In the genomic region with DNA sequence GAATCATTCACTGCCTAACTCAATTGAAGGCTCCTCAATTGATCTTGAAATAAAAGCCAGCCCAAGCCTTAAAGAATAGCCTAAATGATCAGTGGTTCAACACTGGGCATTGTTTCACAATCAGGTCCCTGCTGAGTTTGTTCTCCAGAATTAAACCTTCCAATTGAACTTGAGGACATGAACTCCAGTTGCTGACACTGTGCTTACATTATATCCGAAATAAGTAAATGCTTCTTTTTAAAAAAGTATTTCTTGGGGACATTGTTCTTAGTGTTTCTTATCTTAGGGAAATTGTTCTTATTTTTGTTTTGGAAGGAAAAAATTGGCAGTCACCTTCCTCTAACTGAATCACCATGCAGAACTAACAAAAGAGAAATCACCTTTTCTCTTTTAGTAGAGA, we compare ENCODE assay signal across 21 cellular contexts.
DNase-seq lines count a peak whose midpoint lies in the region; ATAC-seq, FAIRE-seq and TF ChIP-seq lines count a peak whose summit lies in the region.
"Had no signal": no experiment of that assay in that cellular context is flagged by ENCODE, and none has a peak within 500 bp of the region (broad histone marks: within the 10 kb centered on the region; RNA-seq: fewer than 3 reads in every experiment).

No MANE protein-coding gene starts in this region.

- no peak overlapping the region for H3K27ac ChIP-seq in H1 (ENCODE audit: low read depth, low read length)
- H3K27ac ChIP-seq in thyroid gland = peak overlapping the region in 2 of 3 donors; percentile 22 to 50
- no peak overlapping the region for H3K27ac ChIP-seq in small intestine (ENCODE audit: low read depth in 1 of 2, low read length in 1 of 2)
- no peak overlapping the region for H3K27ac ChIP-seq in hepatocyte

- H3K56ac ChIP-seq in H1 (replicated peaks; ENCODE audit: insufficient read length, low read depth, low read length) = no peak overlapping the region

- H3K4me3 ChIP-seq in choroid plexus epithelial cell (ENCODE audit: low read depth, low read length) (no peak overlapping the region), H1 (ENCODE audit: extremely low read depth in 1 of 4, insufficient read depth in 2 of 4, low read depth in 3 of 4, low read length in 4 of 4) (no peak overlapping the region), thyroid gland (replicated peaks in 1 of 3) (no peak overlapping the region), small intestine (ENCODE audit: low read depth in 1 of 2, low read length in 2 of 2) (no peak overlapping the region), hepatocyte (no peak overlapping the region)
- H3K4me3 ChIP-seq: GM12878, HAP-1 had no signal

- H2BK20ac ChIP-seq in H1 (ENCODE audit: low read length) = no peak overlapping the region

- CTCF ChIA-PET in H1 (lab: Charles Lee; ENCODE audit: partially characterized antibody) = no interaction called here

- no peak overlapping the region for H2AK5ac ChIP-seq in H1 (ENCODE audit: low read depth, low read length)

- H2BK5ac ChIP-seq in H1 (ENCODE audit: low read depth, low read length) = no peak overlapping the region

- no peak overlapping the region for H2BK120ac ChIP-seq in H1 (replicated peaks; ENCODE audit: low read depth, low read length)

- intact Hi-C loops in thyroid gland (cut with DNase I) = no loop called here

- H3K9me2 ChIP-seq in hepatocyte (replicated peaks; ENCODE audit: insufficient read depth) = no peaks in the 10 kb centered on the region

- POLR2A ChIA-PET in H1 (lab: Charles Lee; ENCODE audit: partially characterized antibody) = no interaction called here

- no peak overlapping the region for H4K8ac ChIP-seq in H1 (ENCODE audit: extremely low read depth, insufficient read depth, low read length)

- no peak overlapping the region for H3K4ac ChIP-seq in H1 (replicated peaks; ENCODE audit: insufficient read length, low read depth, low read length)

- WGBS in H1 (ENCODE audit: extremely low coverage in 1 of 2, insufficient coverage in 1 of 2, insufficient read length in 1 of 2, insufficient replicate concordance in 2 of 2, low coverage in 1 of 2, low lambda C conversion rate in 2 of 2, missing lambda C conversion rate in 1 of 2), 2 experiments = 79% methylated on average over 1 of the region's 1 CpG; no CpG with 5 or more reads in 1 of the 2 experiments
- 41 to 55% methylated on average over 1 of the region's 1 CpG for WGBS in thyroid gland, 2 donors
- WGBS in small intestine, 3 donors = 58 to 72% (median 64%) methylated on average over 1 of the region's 1 CpG
- 94% methylated on average over 1 of the region's 1 CpG for WGBS in hepatocyte (ENCODE audit: low lambda C conversion rate, missing lambda C conversion rate)

- TF ChIP-seq POLR2A in H1 (IDR thresholded peaks at IDR 0.05; ENCODE audit: control extremely low read depth in 1 of 2, low read depth in 2 of 2, low read length in 2 of 2) (no peak), thyroid gland (IDR thresholded peaks at IDR 0.05) (no peak)

- H3K23me2 ChIP-seq in H1 (ENCODE audit: low read depth, low read length) = peaks cover 2% of the 10 kb centered on the region; the same call in 1 of the 2 replicates

- H3K79me2 ChIP-seq in H1 (ENCODE audit: control insufficient read depth in 1 of 2, insufficient read depth in 2 of 2, low read length in 2 of 2) (no peaks in the 10 kb centered on the region), hepatocyte (no peaks in the 10 kb centered on the region)

- no peak overlapping the region for H3K4me2 ChIP-seq in H1 (ENCODE audit: insufficient read depth in 1 of 2, low read depth in 2 of 2, low read length in 2 of 2)
- no peak overlapping the region for H3K4me2 ChIP-seq in hepatocyte

- H3K23ac ChIP-seq in H1 (ENCODE audit: insufficient read length) = no peak overlapping the region

- no peak overlapping the region for H3K18ac ChIP-seq in H1 (ENCODE audit: extremely low read depth, low read length)

- no peak for TF ChIP-seq RAD21 in H1 (IDR thresholded peaks at IDR 0.05 in 1 of 2, conservative IDR thresholded peaks at IDR 0.05 in 1 of 2; ENCODE audit: low read depth in 2 of 2, low read length in 2 of 2)

- peak; percentile 56 for ATAC-seq in left lobe of liver
- ATAC-seq: GM12878 had no signal

- no peak overlapping the region for H2BK12ac ChIP-seq in H1 (ENCODE audit: low read depth, low read length)

- H4K5ac ChIP-seq in H1 (ENCODE audit: insufficient read length, low read depth, low read length) = no peak overlapping the region

- no peaks in the 10 kb centered on the region for H4K20me1 ChIP-seq in H1 (replicated peaks in 1 of 2; ENCODE audit: control insufficient read depth in 1 of 2, insufficient read depth in 2 of 2, low read length in 2 of 2)
- H4K20me1 ChIP-seq in hepatocyte (ENCODE audit: insufficient read depth, poor library complexity, severe bottlenecking) = no peaks in the 10 kb centered on the region

- FAIRE-seq in H1 (lab: Jason Lieb, UNC) = no peak
- no peak for FAIRE-seq in small intestine (lab: Jason Lieb, UNC)
- FAIRE-seq: A204.1, GM12878, GM19239 had no signal

- no peak overlapping the region for H2AFZ ChIP-seq in H1 (ENCODE audit: low read length)
- no peak overlapping the region for H2AFZ ChIP-seq in hepatocyte

- H3K4me1 ChIP-seq in H1 (replicated peaks in 1 of 4; ENCODE audit: control insufficient read depth in 3 of 4, insufficient read depth in 4 of 4, low read length in 3 of 4) (no peaks in the 10 kb centered on the region), thyroid gland (peaks cover 6 to 7% of the 10 kb centered on the region in 2 donors), small intestine (ENCODE audit: control insufficient read depth in 2 of 2, insufficient read depth in 1 of 2, low read depth in 1 of 2, low read length in 1 of 2) (no peaks in the 10 kb centered on the region), hepatocyte (ENCODE audit: insufficient read depth) (no peaks in the 10 kb centered on the region)
- H3K4me1 ChIP-seq: BE2C, HAP-1 had no signal

- H3K79me1 ChIP-seq in H1 (ENCODE audit: low read depth, low read length) = no peaks in the 10 kb centered on the region

- no peak overlapping the region for H3K9ac ChIP-seq in H1 (replicated peaks in 1 of 4; ENCODE audit: extremely low read depth in 1 of 4, low read depth in 3 of 4, low read length in 3 of 4)

- H3K36me3 ChIP-seq in H1 (ENCODE audit: control insufficient read depth in 2 of 4, insufficient read depth in 4 of 4, low read length in 3 of 4) (no peaks in the 10 kb centered on the region), thyroid gland (no peaks in the 10 kb centered on the region), small intestine (ENCODE audit: control insufficient read depth in 2 of 2, insufficient read depth in 2 of 2, low read length in 2 of 2) (no peaks in the 10 kb centered on the region), hepatocyte (replicated peaks; ENCODE audit: insufficient read depth, low read depth) (no peaks in the 10 kb centered on the region)
- H3K36me3 ChIP-seq: BE2C, HAP-1 had no signal

- TF ChIP-seq CTCF in choroid plexus epithelial cell (conservative IDR thresholded peaks at IDR 0.05; ENCODE audit: low read depth, low read length) (no peak), H1 (IDR thresholded peaks at IDR 0.05; ENCODE audit: control extremely low read depth in 1 of 3, insufficient read depth in 1 of 3, low read depth in 1 of 3, low read length in 3 of 3) (no peak), thyroid gland (IDR thresholded peaks at IDR 0.05) (no peak), hepatocyte (IDR thresholded peaks at IDR 0.05; ENCODE audit: poor library complexity) (no peak)

- H3K9me3 ChIP-seq in H1 (ENCODE audit: insufficient read depth in 2 of 2, low read depth in 1 of 2, low read length in 1 of 2) (no peaks in the 10 kb centered on the region), thyroid gland (no peaks in the 10 kb centered on the region), small intestine (ENCODE audit: control insufficient read depth, low read depth) (no peaks in the 10 kb centered on the region), hepatocyte (ENCODE audit: low read depth) (no peaks in the 10 kb centered on the region)
- H3K9me3 ChIP-seq: BE2C, HAP-1 had no signal

- TF ChIP-seq EP300 in H1 (IDR thresholded peaks at IDR 0.05; ENCODE audit: borderline replicate concordance in 1 of 2, low read depth in 2 of 2, low read length in 2 of 2) = no peak

- H3K27me3 ChIP-seq in H1 (replicated peaks in 1 of 4; ENCODE audit: control insufficient read depth in 3 of 4, extremely low read depth in 1 of 4, insufficient read depth in 3 of 4, low read length in 3 of 4) = no peaks in the 10 kb centered on the region
- no peaks in the 10 kb centered on the region for H3K27me3 ChIP-seq in thyroid gland
- no peaks in the 10 kb centered on the region for H3K27me3 ChIP-seq in small intestine (ENCODE audit: control insufficient read depth in 2 of 2, insufficient read depth in 2 of 2, low read length in 2 of 2)
- no peaks in the 10 kb centered on the region for H3K27me3 ChIP-seq in hepatocyte
- H3K27me3 ChIP-seq: BE2C had no signal

- H3K14ac ChIP-seq in H1 (ENCODE audit: insufficient read length) = no peak overlapping the region

- no peak overlapping the region for H2BK15ac ChIP-seq in H1 (ENCODE audit: low read length)

- no peak overlapping the region for H4K91ac ChIP-seq in H1 (replicated peaks; ENCODE audit: insufficient read length, low read length)

- DNase-seq in choroid plexus epithelial cell (ENCODE audit: low read depth) (peak; percentile 32), H1 (ENCODE audit: low read depth in 1 of 2, low spot score in 2 of 2) (no peak), left lobe of liver (ENCODE audit: low spot score) (no peak), thyroid gland (no peak), small intestine (no peak), hepatocyte (ENCODE audit: low spot score) (no peak), SKM-1 (lab: John Stamatoyannopoulos, UW; ENCODE audit: unreplicated experiment) (no peak)
- DNase-seq: ACHN; BE2C; C1 segment of cervical spinal cord; CD4-positive, CD25-positive, alpha-beta regulatory T cell; CD8-positive, alpha-beta memory T cell; COR-L47; DMS 273 treated with DMSO at 0.1 percent for 48 hours; DMS53; DND-41; EL had no signal

TF ChIP-seq in H1, 55 proteins besides CTCF, POLR2A, EP300 and RAD21:
- TF ChIP-seq SAP30 (IDR thresholded peaks at IDR 0.05; ENCODE audit: insufficient read depth, insufficient replicate concordance, low read length) (no peak), CEBPB (IDR thresholded peaks at IDR 0.05; ENCODE audit: low read depth, low read length) (peak; percentile 3; the same call in 1 of the 2 replicates)

Comparison
In these comparisons a context has a peak if more than half of its experiments do, and no peak if none do; other contexts are left out.
1. H3K27ac ChIP-seq: peak in thyroid gland (2 of 3); none in H1 (single experiment), small intestine (0 of 2) and hepatocyte (single experiment).